In the genomic region with DNA sequence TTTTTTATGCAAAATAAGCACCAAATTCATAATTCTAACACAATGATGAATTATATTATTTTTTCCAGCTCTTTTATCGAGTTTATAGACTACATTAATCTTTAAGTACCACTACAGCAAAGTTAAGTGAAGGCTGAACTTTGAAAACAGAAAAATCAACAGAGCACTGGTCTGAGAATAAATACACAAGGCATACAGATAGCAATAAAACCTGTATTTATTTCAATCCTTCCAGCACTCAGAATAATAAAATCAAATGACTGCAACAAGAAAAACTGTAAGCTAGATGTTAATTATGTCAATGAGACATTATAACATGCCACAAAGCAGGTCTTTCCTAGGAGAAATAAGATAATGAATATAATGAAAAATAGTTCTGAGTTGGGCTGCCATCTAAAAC, we compare ENCODE assay signal across 28 cellular contexts.
"Had no signal": no experiment of that assay in that cellular context is flagged by ENCODE, and none has a peak within 500 bp of the region (broad histone marks: within the 10 kb centered on the region; RNA-seq: fewer than 3 reads in every experiment).

No MANE protein-coding gene starts in this region.

- H3K27ac ChIP-seq: ascending aorta, coronary artery, left lung, pancreas, right atrium auricular region, testis, transverse colon, WERI-Rb-1 had no signal

- H3K27me3 Mint-ChIP-seq: activated CD4-positive, alpha-beta memory T cell treated with anti-CD3 and anti-CD28 coated beads, Interleukin-2, amount 10 ng/mL, durations not matched to agents 7 days and 5 days; activated CD4-positive, alpha-beta T cell treated with anti-CD3 and anti-CD28 coated beads, Interleukin-2, amount 10 ng/mL, durations not matched to agents 7 days and 5 days; activated naive CD8-positive, alpha-beta T cell treated with anti-CD3 and anti-CD28 coated beads, Interleukin-2, amount 10 ng/mL, durations not matched to agents 7 days and 5 days; brain had no signal

- DNase-seq: activated CD4-positive, alpha-beta memory T cell treated with anti-CD3 and anti-CD28 coated beads, Interleukin-2, amount 10 ng/mL, durations not matched to agents 7 days and 5 days; activated CD4-positive, alpha-beta T cell treated with anti-CD3 and anti-CD28 coated beads, Interleukin-2, amount 10 ng/mL, durations not matched to agents 7 days and 5 days; activated effector memory CD4-positive, alpha-beta T cell treated with Interleukin-2 at 50 U/mL for 16 hours; activated naive CD4-positive, alpha-beta T cell treated with anti-CD3 and anti-CD28 coated beads for 36 hours; activated naive CD8-positive, alpha-beta T cell treated with anti-CD3 and anti-CD28 coated beads, Interleukin-2, amount 10 ng/mL, durations not matched to agents 7 days and 5 days; activated T-cell treated with anti-CD3 and anti-CD28 coated beads, Interleukin-2, amount 50 U/mL, for 48 hours; dorsolateral prefrontal cortex; effector memory CD4-positive, alpha-beta T cell; kidney glomerular epithelial cell; left lung; mesendoderm; mucosa of descending colon; pancreas; stimulated activated CD4-positive, alpha-beta T cell treated with anti-CD3 and anti-CD28 coated beads, Interleukin-15, amount 100 ng/mL, for 24 hours; stimulated activated CD4-positive, alpha-beta T cell treated with anti-CD3 and anti-CD28 coated beads, Interleukin-2, amount 100 ng/mL, for 24 hours; stimulated activated naive CD8-positive, alpha-beta T cell treated with anti-CD3 and anti-CD28 coated beads, Interleukin-15, Interleukin-2, amounts not matched to agents 100 U/mL and 50 U/mL, for 24 hours; SW 1271; T-helper 9 cell; testis; transverse colon; WERI-Rb-1 had no signal

- H3K9me3 Mint-ChIP-seq: activated CD4-positive, alpha-beta memory T cell treated with anti-CD3 and anti-CD28 coated beads, Interleukin-2, amount 10 ng/mL, durations not matched to agents 7 days and 5 days; activated CD4-positive, alpha-beta T cell treated with anti-CD3 and anti-CD28 coated beads, Interleukin-2, amount 10 ng/mL, durations not matched to agents 7 days and 5 days; activated naive CD4-positive, alpha-beta T cell treated with anti-CD3 and anti-CD28 coated beads for 36 hours; activated naive CD8-positive, alpha-beta T cell treated with anti-CD3 and anti-CD28 coated beads, Interleukin-2, amount 10 ng/mL, durations not matched to agents 7 days and 5 days; T-helper 1 cell treated with Interleukin-12 subunit alpha and Interleukin-12 subunit beta and Interleukin-4 antibody, amounts not matched to agents 30 μg/mL and 1 μg/mL, for 36 hours had no signal

- H3K4me3 ChIP-seq: ascending aorta, coronary artery, dorsolateral prefrontal cortex, left lung, lung, mucosa of descending colon, pancreas, right atrium auricular region, testis, transverse colon had no signal

- H3K9me3 ChIP-seq: ascending aorta, left lung, mucosa of descending colon, pancreas, right atrium auricular region, testis, transverse colon had no signal

- H3K4me3 Mint-ChIP-seq: activated CD4-positive, alpha-beta memory T cell treated with anti-CD3 and anti-CD28 coated beads, Interleukin-2, amount 10 ng/mL, durations not matched to agents 7 days and 5 days; activated CD4-positive, alpha-beta T cell treated with anti-CD3 and anti-CD28 coated beads, Interleukin-2, amount 10 ng/mL, durations not matched to agents 7 days and 5 days; activated naive CD4-positive, alpha-beta T cell treated with anti-CD3 and anti-CD28 coated beads for 36 hours; activated naive CD8-positive, alpha-beta T cell treated with anti-CD3 and anti-CD28 coated beads, Interleukin-2, amount 10 ng/mL, durations not matched to agents 7 days and 5 days; brain; T-helper 1 cell treated with Interleukin-12 subunit alpha and Interleukin-12 subunit beta and Interleukin-4 antibody, amounts not matched to agents 30 μg/mL and 1 μg/mL, for 36 hours had no signal

- H3K27ac Mint-ChIP-seq: activated CD4-positive, alpha-beta memory T cell treated with anti-CD3 and anti-CD28 coated beads, Interleukin-2, amount 10 ng/mL, durations not matched to agents 7 days and 5 days; activated CD4-positive, alpha-beta T cell treated with anti-CD3 and anti-CD28 coated beads, Interleukin-2, amount 10 ng/mL, durations not matched to agents 7 days and 5 days; activated naive CD4-positive, alpha-beta T cell treated with anti-CD3 and anti-CD28 coated beads for 36 hours; activated naive CD8-positive, alpha-beta T cell treated with anti-CD3 and anti-CD28 coated beads, Interleukin-2, amount 10 ng/mL, durations not matched to agents 7 days and 5 days; T-helper 1 cell treated with Interleukin-12 subunit alpha and Interleukin-12 subunit beta and Interleukin-4 antibody, amounts not matched to agents 30 μg/mL and 1 μg/mL, for 36 hours had no signal

- ATAC-seq: activated CD4-positive, CD25-positive, alpha-beta regulatory T cell treated with anti-CD3 and anti-CD28 coated beads, Interleukin-2, amount 50 U/mL, for 24 hours; left lung; mucosa of descending colon; pancreas; stimulated activated naive CD8-positive, alpha-beta T cell treated with anti-CD3 and anti-CD28 coated beads, Interleukin-15, Interleukin-2, amounts not matched to agents 100 U/mL and 50 U/mL, for 24 hours had no signal

- H3K27me3 ChIP-seq: ascending aorta, dorsolateral prefrontal cortex, left lung, pancreas, right atrium auricular region, testis, transverse colon had no signal

- H3K4me1 ChIP-seq: ascending aorta, left lung, pancreas, testis had no signal
